Comparison of ENCODE assay signal across 21 cellular contexts in the genomic region with DNA sequence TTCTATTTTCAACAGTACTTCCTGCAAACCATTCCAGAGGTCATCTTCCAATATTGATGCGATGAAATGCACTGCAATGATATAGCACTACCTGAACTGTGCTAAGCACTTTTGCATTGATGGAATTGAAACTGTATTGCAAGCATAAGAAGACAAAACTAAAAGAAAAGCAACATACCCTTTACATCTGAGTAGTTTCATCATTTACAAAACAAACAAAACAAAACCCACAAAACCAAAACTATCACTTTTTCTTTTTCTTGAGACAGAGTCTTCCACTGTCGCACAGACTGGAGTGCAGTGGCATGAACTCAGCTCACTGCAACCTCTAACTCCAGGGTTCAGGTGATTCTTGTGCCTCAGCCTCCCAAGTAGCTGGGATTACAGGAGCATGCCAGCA.
DNase-seq lines count a peak whose midpoint lies in the region; ATAC-seq, FAIRE-seq and TF ChIP-seq lines count a peak whose summit lies in the region.
"Had no signal": no experiment of that assay in that cellular context is flagged by ENCODE, and none has a peak within 500 bp of the region (broad histone marks: within the 10 kb centered on the region; RNA-seq: fewer than 3 reads in every experiment).

No MANE protein-coding gene starts in this region.

- TF ChIP-seq CTCF in tibial artery (IDR thresholded peaks at IDR 0.05), result no peak

- H3K9me3 ChIP-seq in tibial artery, result no peaks in the 10 kb centered on the region
- H3K9me3 ChIP-seq: BE2C had no signal

- H3K4me1 ChIP-seq in tibial artery, result peaks cover 0 to 64% (median 28%) of the 10 kb centered on the region in 4 donors

- no peaks in the 10 kb centered on the region for H3K27me3 ChIP-seq in tibial artery
- H3K27me3 ChIP-seq: BE2C had no signal

- H3K4me3 ChIP-seq in tibial artery, result no peak overlapping the region

- peak overlapping the region; percentile 86 for H3K27ac ChIP-seq in tibial artery
- H3K27ac ChIP-seq: HL-60 had no signal

- ATAC-seq in GM18868 (IDR thresholded peaks at IDR 0.05; ENCODE audit: unreplicated experiment) (peak; percentile 32), HG02798 (IDR thresholded peaks at IDR 0.05; ENCODE audit: poor library complexity, unreplicated experiment) (peak; percentile 44)
- ATAC-seq: SK-N-SH treated with all-trans-retinoic acid at 6 μM for 48 hours had no signal

- DNase-seq in GM19239 (ENCODE audit: insufficient read length, low spot score), result no peak
- DNase-seq in tibial artery, result no peak
- DNase-seq in DMS79 (lab: John Stamatoyannopoulos, UW), result no peak
- no peak for DNase-seq in stimulated activated CD4-positive, alpha-beta T cell treated with anti-CD3 and anti-CD28 coated beads, Interleukin-2, amount 100 ng/mL, for 48 hours
- DNase-seq in cerebellum (ENCODE audit: low spot score), result no peak
- DNase-seq: BE2C; Calu3; CD4-positive, alpha-beta memory T cell; DMS53; H7; NCI-H1417 treated with DMSO at 0.1 percent for 48 hours; NCI-H1930; NCI-H69; NK-92 treated with Interleukin-12 subunit alpha and Interleukin-12 subunit beta, amount 100 ng/mL, for 24 hours; OCI-M1; SHP77 treated with DMSO at 0.1 percent for 48 hours had no signal

- H3K36me3 ChIP-seq in tibial artery, result no peaks in the 10 kb centered on the region
- H3K36me3 ChIP-seq: BE2C had no signal

- FAIRE-seq in GM19239 (lab: Jason Lieb, UNC), result peak; percentile 56
- FAIRE-seq: HTR-8/SVneo had no signal

- intact Hi-C loops in tibial artery (cut with DNase I; ENCODE audit: low total_unique reads), result loop anchor here (5.0 to 10.0 kb wide), 2 partner anchors 113 to 205 kb away; no protein-coding TSS in a partner anchor
